9 cellular contexts compared by ENCODE assay signal in the genomic region with DNA sequence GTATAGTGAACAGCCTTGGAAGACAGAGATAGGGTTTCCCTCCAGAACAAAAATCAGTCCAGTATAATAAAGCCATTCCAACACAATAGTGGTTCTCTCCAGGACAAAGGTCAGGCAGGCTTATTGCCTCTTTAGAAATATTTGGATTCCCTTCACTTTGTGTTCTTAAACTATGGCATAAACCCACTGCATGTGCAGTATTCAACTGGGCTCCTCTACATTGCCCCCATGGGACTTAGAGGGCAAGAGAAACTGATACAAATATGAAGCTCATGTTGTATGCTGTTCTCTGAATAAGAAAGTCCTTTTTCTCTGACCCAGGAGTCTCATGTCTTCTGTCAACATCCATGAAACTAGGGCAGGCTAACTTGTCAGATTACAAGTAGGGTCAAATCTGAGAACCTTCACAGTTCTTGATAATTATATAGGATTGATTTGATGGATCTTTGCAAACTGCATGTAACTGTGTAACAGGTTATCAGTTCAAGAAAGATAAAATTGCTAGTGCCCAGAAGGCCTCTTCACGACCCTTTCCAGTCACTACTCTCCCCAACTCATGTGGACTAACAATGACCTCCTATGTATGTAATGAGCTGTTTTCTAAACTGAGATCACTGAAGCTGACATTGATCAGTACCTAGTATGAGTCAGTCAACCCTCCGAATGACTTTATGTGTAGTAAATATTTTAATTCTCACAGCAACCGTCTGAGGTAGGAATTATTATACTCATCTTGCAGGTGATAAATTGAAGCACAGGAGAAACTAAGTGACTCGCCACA. TPM values are rescaled to one million over a fixed set of nuclear protein-coding genes. Genes with fewer than 3 reads are reported as not detected.
DNase-seq lines count a peak whose midpoint lies in the region; ATAC-seq and TF ChIP-seq lines count a peak whose summit lies in the region.
"Had no signal": no experiment of that assay in that cellular context is flagged by ENCODE, and none has a peak within 500 bp of the region (broad histone marks: within the 10 kb centered on the region; RNA-seq: fewer than 3 reads in every experiment).

No MANE protein-coding gene starts in this region.

- TF ChIP-seq CTCF in HFFc6 (IDR thresholded peaks at IDR 0.05): no peak
- TF ChIP-seq CTCF in PC-3 (conservative IDR thresholded peaks at IDR 0.05; ENCODE audit: low read depth, low read length): no peak
- no peak for TF ChIP-seq CTCF in mucosa of descending colon (IDR thresholded peaks at IDR 0.05)
- TF ChIP-seq CTCF in testis (IDR thresholded peaks at IDR 0.05): no peak

- 82 to 93% methylated on average over 4 of the region's 4 CpGs for WGBS in testis, 2 donors

- H3K36me3 ChIP-seq in PC-3 (ENCODE audit: low read depth, low read length) (no peaks in the 10 kb centered on the region), mucosa of descending colon (ENCODE audit: low read depth) (no peaks in the 10 kb centered on the region), testis (ENCODE audit: low read depth, missing control alignments) (no peaks in the 10 kb centered on the region)

- no peaks in the 10 kb centered on the region for H3K79me2 ChIP-seq in PC-3 (ENCODE audit: low read length)

- no peaks in the 10 kb centered on the region for H3K36me3 Mint-ChIP-seq in HFFc6 (ENCODE audit: low read depth)

- no peaks in the 10 kb centered on the region for H3K27me3 ChIP-seq in PC-3 (ENCODE audit: low read length)
- no peaks in the 10 kb centered on the region for H3K27me3 ChIP-seq in testis

- 0 out of 2 replicates have a peak overlapping the region, but pooled peaks have one; percentile 12 for H3K9ac ChIP-seq in PC-3 (ENCODE audit: low read length)

- H3K27ac ChIP-seq in PC-3 (ENCODE audit: low read length) (peak overlapping the region; percentile 58), testis (no peak overlapping the region)

- peak overlapping the region; percentile 61 for H3K27ac Mint-ChIP-seq in HFFc6

- H3K9me3 Mint-ChIP-seq in HFFc6: no peaks in the 10 kb centered on the region

- CTCF ChIA-PET in PC-3 (lab: Charles Lee): no interaction called here

- DNase-seq in HFFc6 (no peak), PC-3 (peak; percentile 52), mucosa of descending colon (no peak), superior temporal gyrus (ENCODE audit: extremely low spot score) (no peak), DMS153 (lab: John Stamatoyannopoulos, UW) (no peak), testis (no peak), glomerular visceral epithelial cell (ENCODE audit: extremely low spot score) (no peak)

- H2AFZ ChIP-seq in PC-3 (ENCODE audit: low read length): no peak overlapping the region

- peaks cover 42% of the 10 kb centered on the region for H3K4me1 Mint-ChIP-seq in HFFc6 (ENCODE audit: low read depth)

- H3K4me1 ChIP-seq in PC-3 (ENCODE audit: insufficient read depth, low read length): peaks cover 16% of the 10 kb centered on the region
- H3K4me1 ChIP-seq in mucosa of descending colon (ENCODE audit: low read depth): no peaks in the 10 kb centered on the region
- no peaks in the 10 kb centered on the region for H3K4me1 ChIP-seq in testis

- no peaks in the 10 kb centered on the region for H4K20me1 ChIP-seq in PC-3 (ENCODE audit: low read length)

- no peaks in the 10 kb centered on the region for H3K9me2 ChIP-seq in PC-3 (replicated peaks; ENCODE audit: low read length)

- H3K4me3 ChIP-seq in PC-3 (ENCODE audit: low read length): no peak overlapping the region
- no peak overlapping the region for H3K4me3 ChIP-seq in mucosa of descending colon
- H3K4me3 ChIP-seq in testis: no peak overlapping the region

- no TSS peak for BruUV-seq in PC-3 (replicated peaks; lab: Mats Ljungman, UMichigan)

- H3K4me2 ChIP-seq in PC-3 (ENCODE audit: low read length): no peak overlapping the region

- H3F3A ChIP-seq in PC-3 (ENCODE audit: low read length, unreplicated experiment): no peaks in the 10 kb centered on the region

- intact Hi-C loops in PC-3 (cut with micrococcal nuclease): no loop called here
- intact Hi-C loops in mucosa of descending colon (cut with DNase I, micrococcal nuclease): no loop called here
- intact Hi-C loops in testis (cut with DNase I; ENCODE audit: low total_unique reads): no loop called here

- H3K27me3 Mint-ChIP-seq in HFFc6 (ENCODE audit: insufficient read depth): no peaks in the 10 kb centered on the region

- no peak for TF ChIP-seq POLR2A in testis (IDR thresholded peaks at IDR 0.05)

- H3K9me3 ChIP-seq in PC-3 (ENCODE audit: low read length): no peaks in the 10 kb centered on the region
- no peaks in the 10 kb centered on the region for H3K9me3 ChIP-seq in mucosa of descending colon
- H3K9me3 ChIP-seq in testis: no peaks in the 10 kb centered on the region

- H3K4me3 Mint-ChIP-seq in HFFc6: no peak overlapping the region

- POLR2A ChIA-PET in PC-3 (lab: Charles Lee; ENCODE audit: unreplicated experiment): no interaction called here

- ATAC-seq in GM18508 (IDR thresholded peaks at IDR 0.05; ENCODE audit: insufficient read depth, unreplicated experiment) (peak; percentile 47), PC-3 (peak; percentile 27; the same call in 1 of the 2 replicates), mucosa of descending colon (peak; percentile 41)

RNA-seq across cellular contexts. Expression of gene FAM9C, which starts 31.9 kb away (rescaled TPM):
- not detected for total RNA-seq in HFFc6 (2021; fragmentation: NEBNext Ultra II Directional; extraction: Animal tissue kit (Norgen Biotek cat#: 25700))
- not detected in 2 replicates for total RNA-seq in PC-3 (2014; rRNA removed)
- under 1 TPM in 1 of 3 donors, not detected in 2; 0.13 TPM for total RNA-seq in mucosa of descending colon
- total RNA-seq in testis: 1 to 10 TPM; 2.8 to 9.5 TPM
- polyA plus RNA-seq in testis (ENCODE audit: insufficient read depth, low read depth, low replicate concordance): 4.7 TPM
- total RNA-seq: aorta had no signal
- polyA plus RNA-seq: aorta had no signal
